Comparison of ENCODE assay signal across 8 cellular contexts in genomic region chr7:128135275-128136214, GRCh38.
DNase-seq lines count a peak whose midpoint lies in the region; ATAC-seq and TF ChIP-seq lines count a peak whose summit lies in the region.

No MANE protein-coding gene starts in this region.

- H3K4me1 Mint-ChIP-seq in activated CD4-positive, alpha-beta memory T cell treated with anti-CD3 and anti-CD28 coated beads, Interleukin-2, amount 10 ng/mL, durations not matched to agents 7 days and 5 days = peaks cover 13% of the 10 kb centered on the region
- peaks cover 6% of the 10 kb centered on the region for H3K4me1 Mint-ChIP-seq in mesothelial cell of epicardium

- intact Hi-C loops in Right ventricle myocardium inferior (cut with DNase I) = loop anchor here (2.0 kb wide), 1 partner anchor 73 kb away; no protein-coding TSS in a partner anchor
- intact Hi-C loops in cardiac septum (cut with DNase I) = loop anchor here (1.0 to 5.0 kb wide), 2 partner anchors 74 to 563 kb away; no protein-coding TSS in a partner anchor

- no peak overlapping the region for H3K27ac ChIP-seq in effector memory CD4-positive, alpha-beta T cell (ENCODE audit: insufficient read depth, low read length, poor library complexity, severe bottlenecking)

- H3K4me3 Mint-ChIP-seq in activated CD4-positive, alpha-beta memory T cell treated with anti-CD3 and anti-CD28 coated beads, Interleukin-2, amount 10 ng/mL, durations not matched to agents 7 days and 5 days = peak overlapping the region; percentile 56
- peak overlapping the region; percentile 70 for H3K4me3 Mint-ChIP-seq in mesothelial cell of epicardium

- peak overlapping the region; percentile 63 for H3K4me3 ChIP-seq in effector memory CD4-positive, alpha-beta T cell (ENCODE audit: insufficient read depth, low read depth, low read length, poor library complexity, severe bottlenecking)

- peak; percentile 79 for TF ChIP-seq CTCF in mesothelial cell of epicardium (IDR thresholded peaks at IDR 0.05; ENCODE audit: unreplicated experiment)

- H3K36me3 Mint-ChIP-seq in activated CD4-positive, alpha-beta memory T cell treated with anti-CD3 and anti-CD28 coated beads, Interleukin-2, amount 10 ng/mL, durations not matched to agents 7 days and 5 days (ENCODE audit: low read depth) = no peaks in the 10 kb centered on the region
- H3K36me3 Mint-ChIP-seq in mesothelial cell of epicardium = no peaks in the 10 kb centered on the region

- H3K36me3 ChIP-seq in effector memory CD4-positive, alpha-beta T cell (ENCODE audit: control insufficient read depth, insufficient read depth, low read length) = no peaks in the 10 kb centered on the region

- ATAC-seq in Right ventricle myocardium inferior = peak; percentile 85
- ATAC-seq in HG02970 (IDR thresholded peaks at IDR 0.05; ENCODE audit: low FRiP score, unreplicated experiment) = peak; percentile 81

- CTCF ChIA-PET in activated CD4-positive, alpha-beta memory T cell treated with anti-CD3 and anti-CD28 coated beads, Interleukin-2, amount 10 ng/mL, durations not matched to agents 7 days and 5 days (lab: Charles Lee) = interaction anchor here (0.6 to 6.6 kb wide), 44 partner anchors 8 to 428 kb away, joined by 3 to 129 read pairs (median 5); partner anchors contain the start of gene RBM28

- no peaks in the 10 kb centered on the region for H3K9me3 ChIP-seq in effector memory CD4-positive, alpha-beta T cell (ENCODE audit: control insufficient read depth, low read length)

- DNase-seq in Right ventricle myocardium inferior (ENCODE audit: missing footprints) (peak; percentile 82), cardiac septum (ENCODE audit: low spot score) (no peak), NCI-H2196 (lab: John Stamatoyannopoulos, UW; ENCODE audit: unreplicated experiment) (peak; percentile 69), mesothelial cell of epicardium (ENCODE audit: low spot score in 2 of 2, unreplicated experiment in 2 of 2) (peak; percentile 41 to 79)
- DNase-seq in activated CD4-positive, alpha-beta memory T cell treated with anti-CD3 and anti-CD28 coated beads, Interleukin-2, amount 10 ng/mL, durations not matched to agents 7 days and 5 days = peak; percentile 61
- DNase-seq in effector memory CD4-positive, alpha-beta T cell = peak; percentile 11 to 25 (median 21)
- peak; percentile 41 to 42 for DNase-seq in stimulated activated CD8-positive, alpha-beta memory T cell treated with anti-CD3 and anti-CD28 coated beads, Interleukin-15, amount 100 ng/mL, for 48 hours (ENCODE audit: low read depth in 2 of 2)

- no peak overlapping the region for H3K27ac Mint-ChIP-seq in activated CD4-positive, alpha-beta memory T cell treated with anti-CD3 and anti-CD28 coated beads, Interleukin-2, amount 10 ng/mL, durations not matched to agents 7 days and 5 days
- H3K27ac Mint-ChIP-seq in mesothelial cell of epicardium = no peak overlapping the region

- peaks cover 19% of the 10 kb centered on the region for H3K27me3 ChIP-seq in effector memory CD4-positive, alpha-beta T cell (replicated peaks; ENCODE audit: control insufficient read depth, insufficient read depth, low read length, poor library complexity, severe bottlenecking)

- H3K4me1 ChIP-seq in effector memory CD4-positive, alpha-beta T cell (ENCODE audit: control insufficient read depth, insufficient read depth, low read length, poor library complexity, severe bottlenecking) = peaks cover 12% of the 10 kb centered on the region

- POLR2A ChIA-PET in activated CD4-positive, alpha-beta memory T cell treated with anti-CD3 and anti-CD28 coated beads, Interleukin-2, amount 10 ng/mL, durations not matched to agents 7 days and 5 days (lab: Charles Lee) = interaction anchor here (1.3 kb wide), 2 partner anchors 17 to 26 kb away, joined by 3 to 4 read pairs; no protein-coding TSS in a partner anchor

- H3K9me3 Mint-ChIP-seq in activated CD4-positive, alpha-beta memory T cell treated with anti-CD3 and anti-CD28 coated beads, Interleukin-2, amount 10 ng/mL, durations not matched to agents 7 days and 5 days = no peaks in the 10 kb centered on the region
- H3K9me3 Mint-ChIP-seq in mesothelial cell of epicardium = peaks cover 8% of the 10 kb centered on the region

- H3K27me3 Mint-ChIP-seq in activated CD4-positive, alpha-beta memory T cell treated with anti-CD3 and anti-CD28 coated beads, Interleukin-2, amount 10 ng/mL, durations not matched to agents 7 days and 5 days = peaks cover 61% of the 10 kb centered on the region
- peaks cover 71% of the 10 kb centered on the region for H3K27me3 Mint-ChIP-seq in mesothelial cell of epicardium (ENCODE audit: low read depth)
